Comparison of ENCODE assay signal across 16 cellular contexts in genomic region chr15:27361418-27361817, GRCh38.
A peak's percentile ranks its signal among the peaks of the same experiment; 100 is the strongest.
DNase-seq lines count a peak whose midpoint lies in the region; TF ChIP-seq lines count a peak whose summit lies in the region.
"Had no signal": no experiment of that assay in that cellular context is flagged by ENCODE, and none has a peak within 500 bp of the region (broad histone marks: within the 10 kb centered on the region; RNA-seq: fewer than 3 reads in every experiment).

No MANE protein-coding gene starts in this region.

- TF ChIP-seq CTCF in GM13976 (IDR thresholded peaks at IDR 0.05; ENCODE audit: borderline replicate concordance, control extremely low read depth, extremely low read depth, insufficient read depth, missing control alignments), result no peak

- in situ Hi-C loops in GM13976 (cut with MboI; ENCODE audit: low sequenced_read_pairs, unreplicated experiment), result no loop called here

- DNase-seq in NCI-H146 (lab: John Stamatoyannopoulos, UW) (peak; percentile 9), NCI-H146 treated with DMSO at 0.1 percent for 48 hours (lab: John Stamatoyannopoulos, UW; ENCODE audit: unreplicated experiment) (no peak), NCI-H82 (lab: John Stamatoyannopoulos, UW) (peak; percentile 10), NCI-H82 treated with DMSO at 0.1 percent for 48 hours (lab: John Stamatoyannopoulos, UW; ENCODE audit: unreplicated experiment) (no peak), astrocyte of the hippocampus (ENCODE audit: low read depth, low spot score) (peak; percentile 59), retina (peak; percentile 62), GM13976 (ENCODE audit: low spot score) (no peak)
- no peak for DNase-seq in stimulated activated naive CD4-positive, alpha-beta T cell (lab: John Stamatoyannopoulos, UW)
- DNase-seq: CD4-positive, alpha-beta T cell; CD8-positive, alpha-beta memory T cell; DMS 273 treated with DMSO at 0.1 percent for 48 hours; DMS79; EL; GDM1; H9; HFFc6 had no signal

Comparison
In these comparisons a context has a peak if more than half of its experiments do, and no peak if none do; other contexts are left out.
1. DNase-seq: peak in NCI-H146 (single experiment), NCI-H82 (single experiment), astrocyte of the hippocampus (single experiment) and retina (single experiment); none in NCI-H146 treated with DMSO at 0.1 percent for 48 hours (single experiment), NCI-H82 treated with DMSO at 0.1 percent for 48 hours (single experiment), stimulated activated naive CD4-positive, alpha-beta T cell (0 of 6) and GM13976 (single experiment).